Comparison of ENCODE assay signal across 1 cellular context in the genomic region with DNA sequence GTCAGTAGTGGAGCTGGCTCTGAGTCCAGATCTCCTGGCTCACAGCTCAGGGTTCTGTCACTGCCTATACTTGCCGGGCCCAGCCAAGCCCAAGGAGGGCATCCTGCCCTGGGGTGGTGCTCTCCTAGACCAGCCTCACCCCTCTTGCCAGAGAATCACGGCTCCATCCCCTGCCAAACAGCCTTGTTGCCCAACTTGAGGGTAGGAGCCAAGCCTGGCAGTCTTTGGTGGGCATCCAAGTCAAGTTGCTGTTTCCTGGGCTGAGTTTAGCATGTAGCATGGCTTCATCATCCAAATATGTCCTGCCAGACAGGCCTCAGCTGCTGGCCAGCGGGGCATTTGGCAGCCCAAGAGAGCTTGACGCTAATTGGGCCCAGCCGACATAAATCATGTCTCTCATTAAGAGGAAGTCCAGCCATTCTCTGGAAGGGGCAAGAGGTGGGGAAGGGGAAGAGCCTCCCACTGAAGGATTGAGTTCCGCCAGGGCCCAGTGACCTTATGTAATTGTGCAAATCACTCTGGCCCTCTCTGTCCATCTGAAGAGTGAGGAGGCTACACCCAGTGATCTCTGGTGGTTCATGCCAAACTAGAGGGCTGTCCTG.
TF ChIP-seq lines count a peak whose summit lies in the region.

No MANE protein-coding gene starts in this region.

TF ChIP-seq in H1, 55 proteins besides CTCF, POLR2A, EP300 and RAD21:
- TF ChIP-seq SP2 (IDR thresholded peaks at IDR 0.05; ENCODE audit: low read length): no peak
- TF ChIP-seq CEBPB (IDR thresholded peaks at IDR 0.05; ENCODE audit: low read depth, low read length): no peak
- TF ChIP-seq, protein P1, sequence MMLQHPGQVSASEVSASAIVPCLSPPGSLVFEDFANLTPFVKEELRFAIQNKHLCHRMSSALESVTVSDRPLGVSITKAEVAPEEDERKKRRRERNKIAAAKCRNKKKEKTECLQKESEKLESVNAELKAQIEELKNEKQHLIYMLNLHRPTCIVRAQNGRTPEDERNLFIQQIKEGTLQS (IDR thresholded peaks at IDR 0.05; ENCODE audit: insufficient read depth, low read depth, low read length): no peak
- TF ChIP-seq RNF2 (IDR thresholded peaks at IDR 0.05; ENCODE audit: borderline replicate concordance, low read depth, low read length, missing control alignments, poor library complexity, severe bottlenecking): no peak
- TF ChIP-seq KDM5A (IDR thresholded peaks at IDR 0.05; ENCODE audit: low read length): no peak
- TF ChIP-seq, protein P2, sequence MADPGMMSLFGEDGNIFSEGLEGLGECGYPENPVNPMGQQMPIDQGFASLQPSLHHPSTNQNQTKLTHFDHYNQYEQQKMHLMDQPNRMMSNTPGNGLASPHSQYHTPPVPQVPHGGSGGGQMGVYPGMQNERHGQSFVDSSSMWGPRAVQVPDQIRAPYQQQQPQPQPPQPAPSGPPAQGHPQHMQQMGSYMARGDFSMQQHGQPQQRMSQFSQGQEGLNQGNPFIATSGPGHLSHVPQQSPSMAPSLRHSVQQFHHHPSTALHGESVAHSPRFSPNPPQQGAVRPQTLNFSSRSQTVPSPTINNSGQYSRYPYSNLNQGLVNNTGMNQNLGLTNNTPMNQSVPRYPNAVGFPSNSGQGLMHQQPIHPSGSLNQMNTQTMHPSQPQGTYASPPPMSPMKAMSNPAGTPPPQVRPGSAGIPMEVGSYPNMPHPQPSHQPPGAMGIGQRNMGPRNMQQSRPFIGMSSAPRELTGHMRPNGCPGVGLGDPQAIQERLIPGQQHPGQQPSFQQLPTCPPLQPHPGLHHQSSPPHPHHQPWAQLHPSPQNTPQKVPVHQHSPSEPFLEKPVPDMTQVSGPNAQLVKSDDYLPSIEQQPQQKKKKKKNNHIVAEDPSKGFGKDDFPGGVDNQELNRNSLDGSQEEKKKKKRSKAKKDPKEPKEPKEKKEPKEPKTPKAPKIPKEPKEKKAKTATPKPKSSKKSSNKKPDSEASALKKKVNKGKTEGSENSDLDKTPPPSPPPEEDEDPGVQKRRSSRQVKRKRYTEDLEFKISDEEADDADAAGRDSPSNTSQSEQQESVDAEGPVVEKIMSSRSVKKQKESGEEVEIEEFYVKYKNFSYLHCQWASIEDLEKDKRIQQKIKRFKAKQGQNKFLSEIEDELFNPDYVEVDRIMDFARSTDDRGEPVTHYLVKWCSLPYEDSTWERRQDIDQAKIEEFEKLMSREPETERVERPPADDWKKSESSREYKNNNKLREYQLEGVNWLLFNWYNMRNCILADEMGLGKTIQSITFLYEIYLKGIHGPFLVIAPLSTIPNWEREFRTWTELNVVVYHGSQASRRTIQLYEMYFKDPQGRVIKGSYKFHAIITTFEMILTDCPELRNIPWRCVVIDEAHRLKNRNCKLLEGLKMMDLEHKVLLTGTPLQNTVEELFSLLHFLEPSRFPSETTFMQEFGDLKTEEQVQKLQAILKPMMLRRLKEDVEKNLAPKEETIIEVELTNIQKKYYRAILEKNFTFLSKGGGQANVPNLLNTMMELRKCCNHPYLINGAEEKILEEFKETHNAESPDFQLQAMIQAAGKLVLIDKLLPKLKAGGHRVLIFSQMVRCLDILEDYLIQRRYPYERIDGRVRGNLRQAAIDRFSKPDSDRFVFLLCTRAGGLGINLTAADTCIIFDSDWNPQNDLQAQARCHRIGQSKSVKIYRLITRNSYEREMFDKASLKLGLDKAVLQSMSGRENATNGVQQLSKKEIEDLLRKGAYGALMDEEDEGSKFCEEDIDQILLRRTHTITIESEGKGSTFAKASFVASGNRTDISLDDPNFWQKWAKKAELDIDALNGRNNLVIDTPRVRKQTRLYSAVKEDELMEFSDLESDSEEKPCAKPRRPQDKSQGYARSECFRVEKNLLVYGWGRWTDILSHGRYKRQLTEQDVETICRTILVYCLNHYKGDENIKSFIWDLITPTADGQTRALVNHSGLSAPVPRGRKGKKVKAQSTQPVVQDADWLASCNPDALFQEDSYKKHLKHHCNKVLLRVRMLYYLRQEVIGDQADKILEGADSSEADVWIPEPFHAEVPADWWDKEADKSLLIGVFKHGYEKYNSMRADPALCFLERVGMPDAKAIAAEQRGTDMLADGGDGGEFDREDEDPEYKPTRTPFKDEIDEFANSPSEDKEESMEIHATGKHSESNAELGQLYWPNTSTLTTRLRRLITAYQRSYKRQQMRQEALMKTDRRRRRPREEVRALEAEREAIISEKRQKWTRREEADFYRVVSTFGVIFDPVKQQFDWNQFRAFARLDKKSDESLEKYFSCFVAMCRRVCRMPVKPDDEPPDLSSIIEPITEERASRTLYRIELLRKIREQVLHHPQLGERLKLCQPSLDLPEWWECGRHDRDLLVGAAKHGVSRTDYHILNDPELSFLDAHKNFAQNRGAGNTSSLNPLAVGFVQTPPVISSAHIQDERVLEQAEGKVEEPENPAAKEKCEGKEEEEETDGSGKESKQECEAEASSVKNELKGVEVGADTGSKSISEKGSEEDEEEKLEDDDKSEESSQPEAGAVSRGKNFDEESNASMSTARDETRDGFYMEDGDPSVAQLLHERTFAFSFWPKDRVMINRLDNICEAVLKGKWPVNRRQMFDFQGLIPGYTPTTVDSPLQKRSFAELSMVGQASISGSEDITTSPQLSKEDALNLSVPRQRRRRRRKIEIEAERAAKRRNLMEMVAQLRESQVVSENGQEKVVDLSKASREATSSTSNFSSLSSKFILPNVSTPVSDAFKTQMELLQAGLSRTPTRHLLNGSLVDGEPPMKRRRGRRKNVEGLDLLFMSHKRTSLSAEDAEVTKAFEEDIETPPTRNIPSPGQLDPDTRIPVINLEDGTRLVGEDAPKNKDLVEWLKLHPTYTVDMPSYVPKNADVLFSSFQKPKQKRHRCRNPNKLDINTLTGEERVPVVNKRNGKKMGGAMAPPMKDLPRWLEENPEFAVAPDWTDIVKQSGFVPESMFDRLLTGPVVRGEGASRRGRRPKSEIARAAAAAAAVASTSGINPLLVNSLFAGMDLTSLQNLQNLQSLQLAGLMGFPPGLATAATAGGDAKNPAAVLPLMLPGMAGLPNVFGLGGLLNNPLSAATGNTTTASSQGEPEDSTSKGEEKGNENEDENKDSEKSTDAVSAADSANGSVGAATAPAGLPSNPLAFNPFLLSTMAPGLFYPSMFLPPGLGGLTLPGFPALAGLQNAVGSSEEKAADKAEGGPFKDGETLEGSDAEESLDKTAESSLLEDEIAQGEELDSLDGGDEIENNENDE (IDR thresholded peaks at IDR 0.05; ENCODE audit: insufficient replicate concordance, low read length): no peak
- TF ChIP-seq, protein P3, sequence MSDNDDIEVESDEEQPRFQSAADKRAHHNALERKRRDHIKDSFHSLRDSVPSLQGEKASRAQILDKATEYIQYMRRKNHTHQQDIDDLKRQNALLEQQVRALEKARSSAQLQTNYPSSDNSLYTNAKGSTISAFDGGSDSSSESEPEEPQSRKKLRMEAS (IDR thresholded peaks at IDR 0.05): no peak
- TF ChIP-seq CHD2 (IDR thresholded peaks at IDR 0.05; ENCODE audit: low read length): no peak
- no peak for TF ChIP-seq POU5F1 (IDR thresholded peaks at IDR 0.05; ENCODE audit: low read depth, low read length)
- TF ChIP-seq CREB1 (IDR thresholded peaks at IDR 0.05): no peak
- TF ChIP-seq CTBP2 (IDR thresholded peaks at IDR 0.05; ENCODE audit: borderline replicate concordance, insufficient read depth, insufficient read length, low read length): no peak
- TF ChIP-seq POLR2AphosphoS5 (IDR thresholded peaks at IDR 0.05; ENCODE audit: low read depth, low read length): no peak
- TF ChIP-seq KDM4A (IDR thresholded peaks at IDR 0.05; ENCODE audit: low read depth, low read length, severe bottlenecking): no peak
